8 cellular contexts compared by ENCODE assay signal in the genomic region with DNA sequence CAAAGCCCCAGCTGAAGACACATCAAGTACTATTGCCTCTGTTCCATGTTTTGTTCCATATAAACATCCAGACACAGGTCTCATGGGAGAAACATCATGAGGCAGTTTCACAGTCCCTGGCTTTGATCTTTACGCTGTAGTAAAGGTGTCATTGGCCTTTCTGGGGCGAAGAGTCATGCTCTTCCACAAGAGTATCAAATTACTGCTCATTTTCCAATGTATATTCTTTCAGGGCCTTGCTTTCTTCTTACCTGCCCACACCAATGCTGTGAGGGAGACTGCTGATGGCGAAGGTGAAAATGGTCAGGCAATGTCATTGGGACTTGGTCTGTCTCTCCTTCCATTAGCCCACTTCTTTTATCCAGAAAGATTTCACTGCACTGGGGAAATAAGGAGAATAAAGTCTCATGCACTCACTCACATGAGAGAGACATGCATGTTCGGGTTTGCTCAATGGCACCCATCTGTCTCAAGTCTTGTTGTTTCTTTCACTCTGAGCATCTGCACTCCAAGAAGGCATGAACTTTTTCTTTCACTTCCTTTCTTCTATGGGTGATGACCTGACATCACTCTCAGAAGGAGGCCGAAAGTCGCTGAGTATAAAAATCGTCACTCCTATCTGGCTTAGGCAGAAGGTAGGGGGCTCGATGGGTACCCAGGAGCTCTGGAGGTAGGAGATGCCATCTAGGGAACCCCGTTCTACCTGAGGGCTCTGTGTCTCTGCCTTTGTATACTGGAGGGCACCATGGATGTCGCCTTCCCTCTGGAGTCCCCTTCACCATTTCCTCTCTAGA. TPM values are rescaled to one million over a fixed set of nuclear protein-coding genes. Genes with fewer than 3 reads are reported as not detected.
A peak's percentile ranks its signal among the peaks of the same experiment; 100 is the strongest.
DNase-seq lines count a peak whose midpoint lies in the region; ATAC-seq and TF ChIP-seq lines count a peak whose summit lies in the region.

No MANE protein-coding gene starts in this region.

- H3K4me2 ChIP-seq in osteoblast (ENCODE audit: insufficient read depth, low read length) = peak overlapping the region; percentile 86

- TF ChIP-seq CTCF in GM10248 (IDR thresholded peaks at IDR 0.05; ENCODE audit: control extremely low read depth, extremely low read depth, low read depth, missing control alignments) (no peak), body of pancreas (IDR thresholded peaks at IDR 0.05) (no peak), osteoblast (IDR thresholded peaks at IDR 0.05; ENCODE audit: extremely low read depth, low read depth, low read length) (no peak)

- peaks cover 39% of the 10 kb centered on the region for H3K4me1 ChIP-seq in body of pancreas
- H3K4me1 ChIP-seq in osteoblast (ENCODE audit: insufficient read depth, low read length) = peaks cover 29% of the 10 kb centered on the region

- DNase-seq in GM10248 (ENCODE audit: extremely low spot score) (peak; percentile 81), body of pancreas (no peak), osteoblast (ENCODE audit: insufficient read length, low spot score, missing footprints) (no peak), DMS153 treated with DMSO at 0.1 percent for 48 hours (lab: John Stamatoyannopoulos, UW; ENCODE audit: unreplicated experiment) (no peak), NCI-H1436 treated with DMSO at 0.1 percent for 48 hours (lab: John Stamatoyannopoulos, UW) (no peak), left colon (no peak)

- peak in 1 of 3 donors; percentile 6 for TF ChIP-seq POLR2A in body of pancreas (IDR thresholded peaks at IDR 0.05)

- H3K9me3 ChIP-seq in body of pancreas (no peaks in the 10 kb centered on the region), osteoblast (ENCODE audit: low read depth, low read length) (no peaks in the 10 kb centered on the region)

- peaks cover 29% of the 10 kb centered on the region for H3K79me2 ChIP-seq in osteoblast (ENCODE audit: insufficient read depth, low read length)

- WGBS in body of pancreas, 2 donors = 90 to 95% methylated on average over 10 of the region's 10 CpGs

- H3K4me3 ChIP-seq in body of pancreas (no peak overlapping the region), osteoblast (ENCODE audit: insufficient read depth, low read length) (peak overlapping the region; percentile 76)

- CTCF ChIA-PET in GM10248 (lab: Yijun Ruan, JAX) = interaction anchor here (1.3 to 1.8 kb wide), 2 partner anchors 17 to 62 kb away, joined by 4 read pairs; no protein-coding TSS in a partner anchor

- H3K36me3 ChIP-seq in body of pancreas (replicated peaks in 1 of 2; ENCODE audit: insufficient read depth in 1 of 2, low read depth in 2 of 2) = no peaks in the 10 kb centered on the region
- no peaks in the 10 kb centered on the region for H3K36me3 ChIP-seq in osteoblast (ENCODE audit: insufficient read depth, low read length)

- ATAC-seq in GM19467 (IDR thresholded peaks at IDR 0.05; ENCODE audit: unreplicated experiment) = peak; percentile 51
- ATAC-seq in HG03571 (IDR thresholded peaks at IDR 0.05; ENCODE audit: unreplicated experiment) = peak; percentile 51
- no peak for ATAC-seq in body of pancreas
- ATAC-seq in left colon = no peak

- H3K27me3 ChIP-seq in body of pancreas (no peaks in the 10 kb centered on the region), osteoblast (ENCODE audit: insufficient read depth, low read length) (no peaks in the 10 kb centered on the region)

- H3K27ac ChIP-seq in body of pancreas (peak overlapping the region in 3 of 4 donors; percentile 81 to 93 (median 90)), osteoblast (ENCODE audit: low read depth, low read length) (no peak overlapping the region)

- peaks cover 26% of the 10 kb centered on the region for H4K20me1 ChIP-seq in osteoblast (ENCODE audit: insufficient read depth, low read length)

- POLR2A ChIA-PET in GM10248 (lab: Yijun Ruan, JAX) = no interaction called here

- H2AFZ ChIP-seq in osteoblast (ENCODE audit: low read length) = no peak overlapping the region

- intact Hi-C loops in body of pancreas (cut with DNase I) = no loop called here
- intact Hi-C loops in left colon (cut with DNase I, micrococcal nuclease) = no loop called here

RNA-seq across cellular contexts. Expression of gene JDP2, which starts 1.3 kb away (rescaled TPM):
- total RNA-seq in body of pancreas (10 to 100 TPM; 16.8 to 17.9 TPM), osteoblast (70.7 and 77.1 TPM in 2 replicates), left colon (10 to 100 TPM; 29.5 to 40.1 TPM)

Comparison
In these comparisons a context has a peak if more than half of its experiments do, and no peak if none do; other contexts are left out.
1. ATAC-seq: peak in GM19467 (single experiment) and HG03571 (single experiment); none in body of pancreas (single experiment) and left colon (single experiment).